Comparison of ENCODE assay signal across 8 cellular contexts in the genomic region with DNA sequence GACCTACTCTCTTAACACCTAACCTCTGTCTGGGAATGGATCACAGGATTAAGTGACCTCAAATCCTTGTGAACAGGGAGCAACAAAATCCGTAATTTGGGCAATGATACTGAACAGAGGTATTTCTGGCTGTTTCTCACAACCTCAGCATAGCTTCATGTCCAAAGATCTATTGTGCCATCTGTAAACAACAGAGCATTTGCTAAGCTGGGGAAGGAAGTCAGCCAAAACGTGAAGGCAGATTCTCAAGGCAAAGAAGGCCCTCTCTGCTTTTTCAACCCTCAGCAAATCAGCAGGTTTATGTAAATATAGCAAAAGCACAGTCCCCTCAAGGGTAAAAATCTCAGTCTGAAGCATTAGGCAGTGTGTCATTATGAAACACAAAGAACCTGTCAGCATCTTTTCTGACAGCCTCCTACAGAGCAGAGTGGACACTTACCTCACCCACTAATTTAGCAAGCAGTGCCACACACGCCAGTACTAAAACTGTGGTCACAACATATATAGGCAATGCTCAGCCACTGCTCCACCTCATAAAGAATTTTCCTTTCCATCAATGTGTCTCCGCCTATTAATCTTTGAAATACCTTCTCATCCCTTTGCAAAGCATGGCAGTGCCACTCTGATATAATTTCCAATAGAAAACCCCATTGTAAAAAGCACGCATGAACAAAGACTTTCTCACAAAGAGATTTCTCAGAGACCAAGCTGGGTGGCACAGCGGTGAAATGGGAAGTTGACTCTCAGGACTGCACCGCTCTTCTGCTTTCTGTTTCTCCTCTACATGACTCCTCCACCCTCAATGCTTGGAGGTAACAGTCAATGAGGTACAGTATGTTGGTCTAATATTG.
DNase-seq lines count a peak whose midpoint lies in the region; ATAC-seq and TF ChIP-seq lines count a peak whose summit lies in the region.

No MANE protein-coding gene starts in this region.

- H3K36me3 Mint-ChIP-seq in endodermal cell (ENCODE audit: low read depth) = peaks cover 7% of the 10 kb centered on the region

- TF ChIP-seq POLR2A in gastroesophageal sphincter (IDR thresholded peaks at IDR 0.05) = no peak

- 69 to 81% methylated on average over 4 to 7 of the region's 7 CpGs for WGBS in endodermal cell (ENCODE audit: insufficient coverage in 1 of 2, insufficient read length in 1 of 2), 2 experiments
- 58 to 66% methylated on average over 7 of the region's 7 CpGs for WGBS in gastroesophageal sphincter (ENCODE audit: low coverage in 1 of 2), 2 donors

- no peaks in the 10 kb centered on the region for H3K9me3 Mint-ChIP-seq in endodermal cell

- TF ChIP-seq EP300 in gastroesophageal sphincter (IDR thresholded peaks at IDR 0.05) = no peak

- no peaks in the 10 kb centered on the region for H3K36me3 ChIP-seq in endodermal cell (ENCODE audit: control insufficient read depth, insufficient read depth, low read length)
- peaks cover 0 to 7% of the 10 kb centered on the region in 2 donors for H3K36me3 ChIP-seq in gastroesophageal sphincter

- H3K4me1 ChIP-seq in endodermal cell (ENCODE audit: control insufficient read depth, insufficient read depth, low read length) (peaks cover 40% of the 10 kb centered on the region), gastroesophageal sphincter (peaks cover 6 to 64% (median 17%) of the 10 kb centered on the region in 3 donors)

- H3K27ac Mint-ChIP-seq in endodermal cell = peak overlapping the region; percentile 45

- H3K9ac ChIP-seq in endodermal cell (ENCODE audit: extremely low read depth, low read length, poor library complexity, severe bottlenecking) = no peak overlapping the region

- H3K27me3 ChIP-seq in endodermal cell (ENCODE audit: control insufficient read depth, insufficient read depth, low read length, poor library complexity, severe bottlenecking) = no peaks in the 10 kb centered on the region
- H3K27me3 ChIP-seq in gastroesophageal sphincter = no peaks in the 10 kb centered on the region

- ATAC-seq in GM18858 (IDR thresholded peaks at IDR 0.05; ENCODE audit: unreplicated experiment) (peak; percentile 63), HG02943 (IDR thresholded peaks at IDR 0.05; ENCODE audit: low read depth, unreplicated experiment) (peak; percentile 68), gastroesophageal sphincter (no peak)

- no peak overlapping the region for H3K4me3 Mint-ChIP-seq in endodermal cell

- no peaks in the 10 kb centered on the region for H3K9me3 ChIP-seq in endodermal cell (ENCODE audit: control insufficient read depth, low read length)
- H3K9me3 ChIP-seq in gastroesophageal sphincter = no peaks in the 10 kb centered on the region

- H3K4me1 Mint-ChIP-seq in endodermal cell = peaks cover 60% of the 10 kb centered on the region

- H3K4me3 ChIP-seq in endodermal cell (ENCODE audit: low read length) (no peak overlapping the region), gastroesophageal sphincter (no peak overlapping the region)

- TF ChIP-seq CTCF in endodermal cell (conservative IDR thresholded peaks at IDR 0.05) (no peak), gastroesophageal sphincter (IDR thresholded peaks at IDR 0.05) (no peak)

- peak overlapping the region; percentile 81 for H3K27ac ChIP-seq in endodermal cell (ENCODE audit: low read depth, low read length)
- no peak overlapping the region for H3K27ac ChIP-seq in gastroesophageal sphincter

- no peaks in the 10 kb centered on the region for H3K27me3 Mint-ChIP-seq in endodermal cell (ENCODE audit: insufficient read depth)

- DNase-seq in AG08396 (ENCODE audit: low spot score) (peak; percentile 30), NCI-H345 treated with DMSO at 0.1 percent for 48 hours (lab: John Stamatoyannopoulos, UW; ENCODE audit: unreplicated experiment) (peak; percentile 10), endodermal cell (no peak), putamen (ENCODE audit: low spot score) (peak; percentile 60), NCI-H2171 treated with DMSO at 0.1 percent for 48 hours (lab: John Stamatoyannopoulos, UW) (no peak)

Comparison
In these comparisons a context has a peak if more than half of its experiments do, and no peak if none do; other contexts are left out.
1. DNase-seq: peak in AG08396 (single experiment), NCI-H345 treated with DMSO at 0.1 percent for 48 hours (single experiment) and putamen (single experiment); none in endodermal cell (single experiment) and NCI-H2171 treated with DMSO at 0.1 percent for 48 hours (single experiment).